In the genomic region with DNA sequence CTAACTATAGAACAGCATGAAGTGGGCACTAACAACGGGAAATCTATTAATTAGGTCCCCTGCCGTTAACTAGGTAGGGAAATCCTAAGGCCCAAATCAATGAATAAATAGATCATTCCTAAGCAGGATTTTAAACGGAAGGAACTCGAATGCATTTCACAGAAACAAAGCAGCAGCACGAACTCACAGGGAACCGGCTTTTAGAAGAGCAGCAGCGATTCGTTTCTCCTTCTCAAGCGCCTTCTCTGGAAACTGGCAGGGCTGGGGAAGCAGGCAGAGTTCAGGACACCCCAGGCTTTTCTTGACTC, we compare ENCODE assay signal across 1 cellular context.
A peak's percentile ranks its signal among the peaks of the same experiment; 100 is the strongest.
TF ChIP-seq lines count a peak whose summit lies in the region.

No MANE protein-coding gene starts in this region.

TF ChIP-seq in GM12878, 131 proteins besides CTCF, POLR2A, EP300 and RAD21:
- TF ChIP-seq, protein P1, sequence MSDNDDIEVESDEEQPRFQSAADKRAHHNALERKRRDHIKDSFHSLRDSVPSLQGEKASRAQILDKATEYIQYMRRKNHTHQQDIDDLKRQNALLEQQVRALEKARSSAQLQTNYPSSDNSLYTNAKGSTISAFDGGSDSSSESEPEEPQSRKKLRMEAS (IDR thresholded peaks at IDR 0.05; ENCODE audit: low read depth, low read length), result peak; percentile 50; the same call in 1 of the 2 replicates
- no peak for TF ChIP-seq TBL1XR1 (IDR thresholded peaks at IDR 0.05; ENCODE audit: low read depth, low read length)
